Comparison of ENCODE assay signal across 9 cellular contexts in the genomic region with DNA sequence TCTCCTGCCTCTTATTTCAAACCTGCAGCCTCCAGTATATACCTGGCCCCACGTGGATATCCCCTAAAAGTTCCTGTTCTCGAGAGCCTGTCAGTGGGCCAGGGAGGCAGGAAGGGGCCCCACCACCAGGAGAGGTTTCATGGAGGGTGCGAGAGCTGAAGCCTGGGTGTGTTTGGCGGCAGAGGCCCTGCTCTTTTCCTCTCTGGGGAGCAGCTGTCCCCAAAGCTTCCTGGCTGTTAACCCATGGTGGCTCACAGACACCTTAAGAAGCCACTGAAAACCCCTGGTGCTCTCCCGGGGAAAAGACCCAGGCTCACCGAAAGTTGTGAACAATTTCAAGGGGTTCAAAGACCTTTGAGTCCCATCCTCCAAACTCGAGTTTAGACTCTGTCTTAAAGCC. TPM values are rescaled to one million over a fixed set of nuclear protein-coding genes. Genes with fewer than 3 reads are reported as not detected.
DNase-seq lines count a peak whose midpoint lies in the region; ATAC-seq, FAIRE-seq and TF ChIP-seq lines count a peak whose summit lies in the region.
"Had no signal": no experiment of that assay in that cellular context is flagged by ENCODE, and none has a peak within 500 bp of the region (broad histone marks: within the 10 kb centered on the region; RNA-seq: fewer than 3 reads in every experiment).

No MANE protein-coding gene starts in this region.

- H3K9me3 Mint-ChIP-seq in activated naive CD4-positive, alpha-beta T cell treated with anti-CD3 and anti-CD28 coated beads, Interleukin-2, amount 50 U/mL, for 24 hours, result no peaks in the 10 kb centered on the region
- no peaks in the 10 kb centered on the region for H3K9me3 Mint-ChIP-seq in stimulated activated naive CD8-positive, alpha-beta T cell treated with anti-CD3 and anti-CD28 coated beads, Interleukin-15, Interleukin-2, amounts not matched to agents 100 ng/mL and 50 ng/mL, for 24 hours

- H3K4me2 ChIP-seq in K562 (ENCODE audit: insufficient read depth, low read length), result no peak overlapping the region

- no peak overlapping the region for H3K27ac ChIP-seq in K562 (ENCODE audit: extremely low read depth, low read depth, low read length)
- no peak overlapping the region for H3K27ac ChIP-seq in adrenal gland

- H3K27me3 Mint-ChIP-seq in activated naive CD4-positive, alpha-beta T cell treated with anti-CD3 and anti-CD28 coated beads, Interleukin-2, amount 50 U/mL, for 24 hours, result no peaks in the 10 kb centered on the region
- no peaks in the 10 kb centered on the region for H3K27me3 Mint-ChIP-seq in stimulated activated naive CD8-positive, alpha-beta T cell treated with anti-CD3 and anti-CD28 coated beads, Interleukin-15, Interleukin-2, amounts not matched to agents 100 ng/mL and 50 ng/mL, for 24 hours

- no peaks in the 10 kb centered on the region for H3K79me2 ChIP-seq in K562 (ENCODE audit: control insufficient read depth, insufficient read depth, low read length)

- peaks cover 15% of the 10 kb centered on the region for H3K4me1 Mint-ChIP-seq in activated naive CD4-positive, alpha-beta T cell treated with anti-CD3 and anti-CD28 coated beads, Interleukin-2, amount 50 U/mL, for 24 hours
- peaks cover 16% of the 10 kb centered on the region for H3K4me1 Mint-ChIP-seq in stimulated activated naive CD8-positive, alpha-beta T cell treated with anti-CD3 and anti-CD28 coated beads, Interleukin-15, Interleukin-2, amounts not matched to agents 100 ng/mL and 50 ng/mL, for 24 hours (ENCODE audit: low read depth)

- H3K4me1 ChIP-seq in K562 (replicated peaks in 1 of 2; ENCODE audit: control insufficient read depth in 2 of 2, insufficient read depth in 2 of 2, low read length in 2 of 2) (peaks cover 21 to 44% of the 10 kb centered on the region in 2 experiments), adrenal gland (replicated peaks in 1 of 2) (peaks cover 14 to 27% of the 10 kb centered on the region in 2 donors)

- BruUV-seq in K562 (replicated peaks; lab: Mats Ljungman, UMichigan), result no TSS peak

- CTCF ChIA-PET in K562 (lab: Yijun Ruan, JAX; ENCODE audit: low intra/inter-chr PET ratio), result no interaction called here

- H4K20me1 ChIP-seq in K562 (replicated peaks; ENCODE audit: control insufficient read depth, insufficient read depth, low read length), result no peaks in the 10 kb centered on the region

- TF ChIP-seq EP300 in K562 (IDR thresholded peaks at IDR 0.05; ENCODE audit: low read length), result no peak

- no peaks in the 10 kb centered on the region for H3K9me1 ChIP-seq in K562 (ENCODE audit: control insufficient read depth, insufficient read depth, low read length)

- H2AFZ ChIP-seq in K562 (ENCODE audit: low read depth, low read length), result no peak overlapping the region

- H3K27me3 ChIP-seq in K562 (ENCODE audit: control insufficient read depth in 2 of 2, insufficient read depth in 2 of 2, low read length in 2 of 2) (no peaks in the 10 kb centered on the region), adrenal gland (no peaks in the 10 kb centered on the region)

- intact Hi-C loops in K562 (cut with micrococcal nuclease) (loop anchor here (5.0 kb wide), 1 partner anchor 36 kb away; the partner anchor contains the start of gene EMC3), adrenal gland (cut with DNase I) (no loop called here)

- WGBS in K562 (ENCODE audit: insufficient coverage, low coverage, missing lambda C conversion rate), result 46% methylated on average over 7 of the region's 7 CpGs
- 42 to 55% (median 50%) methylated on average over 3 to 7 of the region's 7 CpGs for WGBS in adrenal gland, 4 donors

- H3K36me3 Mint-ChIP-seq in activated naive CD4-positive, alpha-beta T cell treated with anti-CD3 and anti-CD28 coated beads, Interleukin-2, amount 50 U/mL, for 24 hours, result no peaks in the 10 kb centered on the region
- no peaks in the 10 kb centered on the region for H3K36me3 Mint-ChIP-seq in stimulated activated naive CD8-positive, alpha-beta T cell treated with anti-CD3 and anti-CD28 coated beads, Interleukin-15, Interleukin-2, amounts not matched to agents 100 ng/mL and 50 ng/mL, for 24 hours (ENCODE audit: low read depth)

- peak overlapping the region; percentile 7 to 86; a peak in 1 of 4 replicates for H3K9ac ChIP-seq in K562 (ENCODE audit: insufficient read depth in 1 of 2, low read depth in 2 of 2, low read length in 2 of 2)

- peak overlapping the region; percentile 89 for H3K4me3 Mint-ChIP-seq in activated naive CD4-positive, alpha-beta T cell treated with anti-CD3 and anti-CD28 coated beads, Interleukin-2, amount 50 U/mL, for 24 hours
- peak overlapping the region; percentile 87 for H3K4me3 Mint-ChIP-seq in stimulated activated naive CD8-positive, alpha-beta T cell treated with anti-CD3 and anti-CD28 coated beads, Interleukin-15, Interleukin-2, amounts not matched to agents 100 ng/mL and 50 ng/mL, for 24 hours

- FAIRE-seq in K562 (lab: Jason Lieb, UNC), result no peak

- H3K36me3 ChIP-seq in K562 (ENCODE audit: control insufficient read depth, insufficient read depth, low read length) (no peaks in the 10 kb centered on the region), adrenal gland (replicated peaks in 1 of 2) (no peaks in the 10 kb centered on the region)

- TF ChIP-seq CTCF in K562 (IDR thresholded peaks at IDR 0.05 in 2 of 3, conservative IDR thresholded peaks at IDR 0.05 in 1 of 3; ENCODE audit: insufficient read depth in 2 of 3, low read depth in 1 of 3, low read length in 3 of 3) (no peak), adrenal gland (IDR thresholded peaks at IDR 0.05) (no peak)

- H3K27ac Mint-ChIP-seq in activated naive CD4-positive, alpha-beta T cell treated with anti-CD3 and anti-CD28 coated beads, Interleukin-2, amount 50 U/mL, for 24 hours, result no peak overlapping the region
- peak overlapping the region; percentile 1 for H3K27ac Mint-ChIP-seq in stimulated activated naive CD8-positive, alpha-beta T cell treated with anti-CD3 and anti-CD28 coated beads, Interleukin-15, Interleukin-2, amounts not matched to agents 100 ng/mL and 50 ng/mL, for 24 hours

- POLR2A ChIA-PET in K562 (lab: Yijun Ruan, JAX), result interaction anchor here (0.6 to 1.6 kb wide), 3 partner anchors 8 to 15 kb away, joined by 4 to 5 read pairs (median 4); no protein-coding TSS in a partner anchor

- TF ChIP-seq RAD21 in K562 (CRISPR knock-in tag; conservative IDR thresholded peaks at IDR 0.05 in 1 of 2, IDR thresholded peaks at IDR 0.05 in 1 of 2), result no peak

- DNase-seq in activated naive CD4-positive, alpha-beta T cell (lab: John Stamatoyannopoulos, UW), result no peak
- DNase-seq in K562 (ENCODE audit: extremely low read depth in 1 of 4, low spot score in 3 of 4), result no peak
- no peak for DNase-seq in adrenal gland
- DNase-seq in AG08395 (ENCODE audit: low spot score), result no peak
- no peak for DNase-seq in NCI-H1930 (lab: John Stamatoyannopoulos, UW)
- DNase-seq: HCEC 1CT had no signal

- no peak overlapping the region for H3K4me3 ChIP-seq in K562
- no peak overlapping the region for H3K4me3 ChIP-seq in adrenal gland

- no peak for TF ChIP-seq POLR2A in K562 (conservative IDR thresholded peaks at IDR 0.05)
- TF ChIP-seq POLR2A in adrenal gland (IDR thresholded peaks at IDR 0.05), result no peak

- H3K9me3 ChIP-seq in K562 (replicated peaks; ENCODE audit: control insufficient read depth, insufficient read depth, low read depth, low read length) (no peaks in the 10 kb centered on the region), adrenal gland (replicated peaks in 1 of 3) (no peaks in the 10 kb centered on the region)

- ATAC-seq in HG03432 (IDR thresholded peaks at IDR 0.05; ENCODE audit: unreplicated experiment) (peak; percentile 43), K562 (no peak)

- in situ Hi-C loops in K562 (cut with MboI), result no loop called here

RNA-seq across cellular contexts. Expression of gene PRRT3, which starts 1.1 kb away (rescaled TPM):
- 4.4 and 10.2 TPM in 2 replicates for total RNA-seq in K562 (2011; cell fraction: chromatin; rRNA removed; ENCODE audit: low replicate concordance)
- total RNA-seq in K562 (2011; cell fraction: nucleolus; rRNA removed), result 5.1 and 6.3 TPM in 2 replicates
- 4.8 and 6.6 TPM in 2 replicates for total RNA-seq in K562 (2011; cell fraction: nucleoplasm; rRNA removed)
- total RNA-seq in K562 (2014; rRNA removed), result 0.36 and 0.65 TPM in 2 replicates
- total RNA-seq in K562 (2014; rRNA removed; fragmentation: Illumina TruSeq; extraction: Trizol), result 0.38 and 0.44 TPM in 2 replicates
- total RNA-seq in K562 (2015; rRNA removed; fragmentation: Illumina TruSeq; extraction: Trizol), result 0.72 and 1.3 TPM in 2 replicates
- total RNA-seq in K562 (2021), result 1.9 and 2.2 TPM in 2 replicates
- 1.1 and 1.2 TPM in 2 replicates for polyA plus RNA-seq in K562 (2011; rRNA removed)
- 1.4 and 3.2 TPM in 2 replicates for polyA plus RNA-seq in K562 (2011; cell fraction: cytosol; rRNA removed)
- 1.3 and 2.6 TPM in 2 replicates for polyA plus RNA-seq in K562 (2011; cell fraction: nucleus; rRNA removed)
- 0.85 and 0.87 TPM in 2 replicates for polyA plus RNA-seq in K562 (2012)
- 1.3 and 1.4 TPM in 2 replicates for polyA plus RNA-seq in K562 (2014; fragmentation: Illumina TruSeq; extraction: Trizol)
- polyA plus RNA-seq in K562 (2014; fragmentation: Nextera tagmentation; extraction: Ambion mirVana), result under 1 TPM; 0.06 TPM
- 1.7 and 2.8 TPM in 2 replicates for polyA plus RNA-seq in K562 (2014; rRNA removed)
- 1.1 and 1.7 TPM in 2 replicates for polyA minus RNA-seq in K562 (2011; rRNA and poly(A)+ RNA removed)
- polyA minus RNA-seq in K562 (2011; cell fraction: cytosol; rRNA and poly(A)+ RNA removed), result 1.3 and 2.3 TPM in 2 replicates
- polyA minus RNA-seq in K562 (2011; cell fraction: nucleus; rRNA and poly(A)+ RNA removed), result 1.5 and 1.7 TPM in 2 replicates
- total RNA-seq in adrenal gland, result 1 to 10 TPM in 7 of 8 donors, under 1 TPM in 1; 0.30 to 6.4 (median 3.8) TPM
- 1 to 10 TPM; 2.2 to 2.9 (median 2.5) TPM for polyA plus RNA-seq in adrenal gland

RNA-seq across cellular contexts. Expression of gene CRELD1, which starts 17.5 kb away (rescaled TPM):
- 163 and 258 TPM in 2 replicates for total RNA-seq in K562 (2011; cell fraction: chromatin; rRNA removed; ENCODE audit: low replicate concordance)
- 156 and 166 TPM in 2 replicates for total RNA-seq in K562 (2011; cell fraction: nucleolus; rRNA removed)
- total RNA-seq in K562 (2011; cell fraction: nucleoplasm; rRNA removed), result 187 and 194 TPM in 2 replicates
- 17.2 and 17.7 TPM in 2 replicates for total RNA-seq in K562 (2014; rRNA removed)
- 6.1 and 10.2 TPM in 2 replicates for total RNA-seq in K562 (2014; rRNA removed; fragmentation: Illumina TruSeq; extraction: Trizol)
- 11.4 and 14.4 TPM in 2 replicates for total RNA-seq in K562 (2015; rRNA removed; fragmentation: Illumina TruSeq; extraction: Trizol)
- total RNA-seq in K562 (2021), result 16.7 and 17.3 TPM in 2 replicates
- polyA plus RNA-seq in K562 (2011; rRNA removed), result 25.8 and 47.7 TPM in 2 replicates
- polyA plus RNA-seq in K562 (2011; cell fraction: cytosol; rRNA removed), result 28.0 and 36.5 TPM in 2 replicates
- 214 and 337 TPM in 2 replicates for polyA plus RNA-seq in K562 (2011; cell fraction: nucleus; rRNA removed)
- polyA plus RNA-seq in K562 (2012), result 17.4 and 29.8 TPM in 2 replicates
- 15.4 and 16.5 TPM in 2 replicates for polyA plus RNA-seq in K562 (2014; fragmentation: Illumina TruSeq; extraction: Trizol)
- polyA plus RNA-seq in K562 (2014; fragmentation: Nextera tagmentation; extraction: Ambion mirVana), result 1 to 10 TPM; 3.3 to 5.6 TPM
- 24.5 and 30.1 TPM in 2 replicates for polyA plus RNA-seq in K562 (2014; rRNA removed)
- 12.7 and 14.5 TPM in 2 replicates for polyA minus RNA-seq in K562 (2011; rRNA and poly(A)+ RNA removed)
- 9.6 and 10.3 TPM in 2 replicates for polyA minus RNA-seq in K562 (2011; cell fraction: cytosol; rRNA and poly(A)+ RNA removed)
- 21.4 and 35.1 TPM in 2 replicates for polyA minus RNA-seq in K562 (2011; cell fraction: nucleus; rRNA and poly(A)+ RNA removed)
- total RNA-seq in adrenal gland, result 10 to 100 TPM; 28.8 to 95.4 (median 44.9) TPM
- 100 to 1,000 TPM in 1 of 3 donors, 10 to 100 TPM in 2; 30.2 to 137 (median 66.3) TPM for polyA plus RNA-seq in adrenal gland

RNA-seq across cellular contexts. Expression of gene IL17RC, which starts 34.2 kb away (rescaled TPM):
- 37.1 and 87.7 TPM in 2 replicates for total RNA-seq in K562 (2011; cell fraction: chromatin; rRNA removed; ENCODE audit: low replicate concordance)
- 57.7 and 63.0 TPM in 2 replicates for total RNA-seq in K562 (2011; cell fraction: nucleolus; rRNA removed)
- 31.0 and 37.3 TPM in 2 replicates for total RNA-seq in K562 (2011; cell fraction: nucleoplasm; rRNA removed)
- 11.4 and 14.0 TPM in 2 replicates for total RNA-seq in K562 (2014; rRNA removed)
- 2.8 and 3.5 TPM in 2 replicates for total RNA-seq in K562 (2014; rRNA removed; fragmentation: Illumina TruSeq; extraction: Trizol)
- 5.4 and 6.9 TPM in 2 replicates for total RNA-seq in K562 (2015; rRNA removed; fragmentation: Illumina TruSeq; extraction: Trizol)
- 11.4 and 12.3 TPM in 2 replicates for total RNA-seq in K562 (2021)
- 7.3 and 12.5 TPM in 2 replicates for polyA plus RNA-seq in K562 (2011; rRNA removed)
- polyA plus RNA-seq in K562 (2011; cell fraction: cytosol; rRNA removed), result 9.8 and 14.3 TPM in 2 replicates
- polyA plus RNA-seq in K562 (2011; cell fraction: nucleus; rRNA removed), result 49.8 and 57.1 TPM in 2 replicates
- polyA plus RNA-seq in K562 (2012), result 7.2 and 18.0 TPM in 2 replicates
- polyA plus RNA-seq in K562 (2014; fragmentation: Illumina TruSeq; extraction: Trizol), result 6.3 and 11.5 TPM in 2 replicates
- under 1 TPM in 1 of 2 experiments, not detected in 1; 0.15 TPM for polyA plus RNA-seq in K562 (2014; fragmentation: Nextera tagmentation; extraction: Ambion mirVana)
- polyA plus RNA-seq in K562 (2014; rRNA removed), result 7.5 and 7.7 TPM in 2 replicates
- polyA minus RNA-seq in K562 (2011; rRNA and poly(A)+ RNA removed), result 5.9 and 7.6 TPM in 2 replicates
- polyA minus RNA-seq in K562 (2011; cell fraction: cytosol; rRNA and poly(A)+ RNA removed), result 9.4 and 11.3 TPM in 2 replicates
- polyA minus RNA-seq in K562 (2011; cell fraction: nucleus; rRNA and poly(A)+ RNA removed), result 16.4 and 29.1 TPM in 2 replicates
- 100 to 1,000 TPM in 2 of 8 donors, 10 to 100 TPM in 6; 39.1 to 141 (median 90.4) TPM for total RNA-seq in adrenal gland
- 100 to 1,000 TPM in 2 of 3 donors, 10 to 100 TPM in 1; 20.5 to 283 (median 208) TPM for polyA plus RNA-seq in adrenal gland

RNA-seq across cellular contexts. Expression of gene EMC3, which starts 35.5 kb away (rescaled TPM):
- 150 and 205 TPM in 2 replicates for total RNA-seq in K562 (2011; cell fraction: chromatin; rRNA removed; ENCODE audit: low replicate concordance)
- total RNA-seq in K562 (2011; cell fraction: nucleolus; rRNA removed), result 107 and 124 TPM in 2 replicates
- 132 and 160 TPM in 2 replicates for total RNA-seq in K562 (2011; cell fraction: nucleoplasm; rRNA removed)
- total RNA-seq in K562 (2014; rRNA removed) (43.1 and 58.1 TPM in 2 replicates), K562 (2014; rRNA removed; fragmentation: Illumina TruSeq; extraction: Trizol) (128 and 134 TPM in 2 replicates), K562 (2015; rRNA removed; fragmentation: Illumina TruSeq; extraction: Trizol) (87.2 and 87.6 TPM in 2 replicates), K562 (2021) (102 and 115 TPM in 2 replicates), adrenal gland (100 to 1,000 TPM in 5 of 8 donors, 10 to 100 TPM in 3; 49.9 to 127 (median 107) TPM)
- polyA plus RNA-seq in K562 (2011; rRNA removed) (203 and 301 TPM in 2 replicates), K562 (2014; fragmentation: Illumina TruSeq; extraction: Trizol) (217 and 250 TPM in 2 replicates), K562 (2014; fragmentation: Nextera tagmentation; extraction: Ambion mirVana) (100 to 1,000 TPM; 323 to 331 TPM), K562 (2014; rRNA removed) (174 and 176 TPM in 2 replicates), adrenal gland (100 to 1,000 TPM in 1 of 3 donors, 10 to 100 TPM in 2; 11.3 to 191 (median 37.6) TPM)
- polyA plus RNA-seq in K562 (2011; cell fraction: cytosol; rRNA removed), result 171 and 187 TPM in 2 replicates
- polyA plus RNA-seq in K562 (2011; cell fraction: nucleus; rRNA removed), result 65.7 and 92.6 TPM in 2 replicates
- 128 and 136 TPM in 2 replicates for polyA plus RNA-seq in K562 (2012)
- polyA minus RNA-seq in K562 (2011; rRNA and poly(A)+ RNA removed), result 163 and 220 TPM in 2 replicates
- 40.3 and 58.5 TPM in 2 replicates for polyA minus RNA-seq in K562 (2011; cell fraction: cytosol; rRNA and poly(A)+ RNA removed)
- 10.9 and 19.1 TPM in 2 replicates for polyA minus RNA-seq in K562 (2011; cell fraction: nucleus; rRNA and poly(A)+ RNA removed)

RNA-seq across cellular contexts. Expression of gene IL17RE, which starts 48.5 kb away (rescaled TPM):
- total RNA-seq in K562 (2011; cell fraction: chromatin; rRNA removed; ENCODE audit: low replicate concordance), result 4.4 and 7.9 TPM in 2 replicates
- total RNA-seq in K562 (2011; cell fraction: nucleolus; rRNA removed), result 2.8 and 5.7 TPM in 2 replicates
- total RNA-seq in K562 (2011; cell fraction: nucleoplasm; rRNA removed), result 4.6 and 5.8 TPM in 2 replicates
- total RNA-seq in K562 (2014; rRNA removed) (0.20 TPM in 1 of 2 replicates, not detected in the other), K562 (2014; rRNA removed; fragmentation: Illumina TruSeq; extraction: Trizol) (0.48 and 0.51 TPM in 2 replicates), K562 (2015; rRNA removed; fragmentation: Illumina TruSeq; extraction: Trizol) (0.26 TPM in 1 of 2 replicates, not detected in the other), K562 (2021) (0.47 and 0.72 TPM in 2 replicates), adrenal gland (1 to 10 TPM in 6 of 8 donors, under 1 TPM in 2; 0.24 to 3.3 (median 1.5) TPM)
- polyA plus RNA-seq in K562 (2011; rRNA removed) (1.1 and 1.9 TPM in 2 replicates), K562 (2014; fragmentation: Illumina TruSeq; extraction: Trizol) (0.39 and 0.73 TPM in 2 replicates), K562 (2014; fragmentation: Nextera tagmentation; extraction: Ambion mirVana) (not detected), K562 (2014; rRNA removed) (0.23 and 0.32 TPM in 2 replicates), adrenal gland (1 to 10 TPM in 2 of 3 donors, under 1 TPM in 1; 0.51 to 4.3 (median 2.3) TPM)
- polyA plus RNA-seq in K562 (2011; cell fraction: cytosol; rRNA removed), result 0.29 and 1.2 TPM in 2 replicates
- 3.7 and 5.1 TPM in 2 replicates for polyA plus RNA-seq in K562 (2011; cell fraction: nucleus; rRNA removed)
- polyA plus RNA-seq in K562 (2012), result 0.46 and 0.91 TPM in 2 replicates
- polyA minus RNA-seq in K562 (2011; rRNA and poly(A)+ RNA removed), result 0.67 and 1.0 TPM in 2 replicates
- not detected in 2 replicates for polyA minus RNA-seq in K562 (2011; cell fraction: cytosol; rRNA and poly(A)+ RNA removed)
- 0.67 and 1.7 TPM in 2 replicates for polyA minus RNA-seq in K562 (2011; cell fraction: nucleus; rRNA and poly(A)+ RNA removed)
